14 cellular contexts compared by ENCODE assay signal in the genomic region with DNA sequence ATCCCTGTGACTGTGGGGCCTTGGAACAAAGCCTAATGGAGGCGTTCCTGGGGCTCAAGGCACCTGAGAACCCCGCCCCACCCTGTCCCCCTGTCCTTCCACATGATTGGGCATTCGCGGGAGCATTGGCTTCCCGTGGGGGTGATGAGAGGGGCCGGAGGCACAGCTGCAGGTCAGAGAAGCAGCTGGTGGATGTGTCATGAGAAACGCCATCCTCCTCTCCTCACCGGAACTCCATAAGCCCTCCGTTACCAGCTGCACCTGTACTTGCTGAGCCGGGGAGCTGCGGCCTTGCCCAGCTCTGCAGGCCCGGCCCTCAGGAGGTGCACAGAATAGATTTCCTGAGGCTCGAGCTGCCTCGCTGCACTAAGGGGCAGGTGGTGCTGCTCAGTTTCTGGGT. TPM values are rescaled to one million over a fixed set of nuclear protein-coding genes. Genes with fewer than 3 reads are reported as not detected.
DNase-seq lines count a peak whose midpoint lies in the region; ATAC-seq and TF ChIP-seq lines count a peak whose summit lies in the region.
"Had no signal": no experiment of that assay in that cellular context is flagged by ENCODE, and none has a peak within 500 bp of the region (broad histone marks: within the 10 kb centered on the region; RNA-seq: fewer than 3 reads in every experiment).

No MANE protein-coding gene starts in this region.

- peak overlapping the region; percentile 65 for H3K27ac ChIP-seq in fibroblast of lung (ENCODE audit: insufficient read depth, low read length)
- H3K27ac ChIP-seq in psoas muscle = no peak overlapping the region
- H3K27ac ChIP-seq: SJSA1 had no signal

- TF ChIP-seq CTCF in fibroblast of lung (conservative IDR thresholded peaks at IDR 0.05 in 1 of 2, IDR thresholded peaks at IDR 0.05 in 1 of 2; ENCODE audit: low read depth in 1 of 2, low read length in 2 of 2) = no peak
- no peak for TF ChIP-seq CTCF in psoas muscle (IDR thresholded peaks at IDR 0.05)

- no peak overlapping the region for H3K9ac ChIP-seq in fibroblast of lung (ENCODE audit: insufficient read depth, low read length)

- no peak overlapping the region for H2AFZ ChIP-seq in fibroblast of lung (ENCODE audit: low read length)

- H3K4me1 ChIP-seq in fibroblast of lung (ENCODE audit: control insufficient read depth, extremely low read depth, insufficient read depth, low read length) (peaks cover 21% of the 10 kb centered on the region), psoas muscle (peaks cover 26% of the 10 kb centered on the region)

- DNase-seq in AG08396 (ENCODE audit: low spot score) = peak; percentile 8
- peak; percentile 93 to 95 for DNase-seq in SHP77 (lab: John Stamatoyannopoulos, UW)
- DNase-seq in fibroblast of lung (ENCODE audit: low read depth in 2 of 2) = no peak
- DNase-seq in psoas muscle = no peak
- DNase-seq in nucleus accumbens (lab: John Stamatoyannopoulos, UW) = no peak
- DNase-seq: activated CD4-positive, alpha-beta T cell treated with anti-CD3 and anti-CD28 coated beads, Interleukin-2, amount 50 U/mL, for 4 hours; effector CD4-positive, alpha-beta T cell; gastrocnemius medialis; NCI-H82 had no signal

- no peaks in the 10 kb centered on the region for H3K9me3 ChIP-seq in fibroblast of lung (ENCODE audit: control insufficient read depth, insufficient read depth, low read depth, low read length)
- no peaks in the 10 kb centered on the region for H3K9me3 ChIP-seq in psoas muscle
- H3K9me3 ChIP-seq: gastrocnemius medialis, SJSA1 had no signal

- intact Hi-C loops in psoas muscle (cut with DNase I) = no loop called here

- H3K36me3 ChIP-seq in fibroblast of lung (ENCODE audit: control insufficient read depth, insufficient read depth, low read length) (peaks cover 52% of the 10 kb centered on the region), psoas muscle (ENCODE audit: insufficient read depth in 1 of 2, low read depth in 1 of 2) (peaks cover 0 to 76% of the 10 kb centered on the region in 2 donors)

- no peaks in the 10 kb centered on the region for H3K27me3 ChIP-seq in fibroblast of lung (ENCODE audit: control insufficient read depth, insufficient read depth, low read length)
- H3K27me3 ChIP-seq in psoas muscle (ENCODE audit: insufficient read depth in 3 of 3, low read length in 2 of 3) = no peaks in the 10 kb centered on the region
- H3K27me3 ChIP-seq: gastrocnemius medialis, SJSA1 had no signal

- ATAC-seq in psoas muscle (peak in 3 of 4 donors; percentile 15 to 27 (median 24)), GM21367 (IDR thresholded peaks at IDR 0.05; ENCODE audit: unreplicated experiment) (no peak), HG03571 (IDR thresholded peaks at IDR 0.05; ENCODE audit: unreplicated experiment) (no peak), GM19395 (IDR thresholded peaks at IDR 0.05; ENCODE audit: unreplicated experiment) (no peak)
- ATAC-seq: gastrocnemius medialis had no signal

- H4K20me1 ChIP-seq in fibroblast of lung (ENCODE audit: control insufficient read depth, extremely low read depth, insufficient read depth, low read length) = no peaks in the 10 kb centered on the region

- 59 to 64% (median 64%) methylated on average over 14 of the region's 14 CpGs for WGBS in psoas muscle, 3 donors

- no peak overlapping the region for H3K4me2 ChIP-seq in fibroblast of lung (ENCODE audit: extremely low read depth, insufficient read depth, low read length)
- H3K4me2 ChIP-seq: smooth muscle cell had no signal

- H3K79me2 ChIP-seq in fibroblast of lung (ENCODE audit: control insufficient read depth, insufficient read depth, low read length) = peaks cover 79% of the 10 kb centered on the region

- no peak overlapping the region for H3K4me3 ChIP-seq in fibroblast of lung (replicated peaks in 1 of 4; ENCODE audit: control extremely low read depth in 1 of 4, insufficient read depth in 1 of 4, low read depth in 3 of 4, low read length in 4 of 4)
- no peak overlapping the region for H3K4me3 ChIP-seq in psoas muscle
- H3K4me3 ChIP-seq: gastrocnemius medialis, SJSA1, smooth muscle cell had no signal

RNA-seq across cellular contexts. Expression of gene CAPN12, which starts 42.0 kb away (rescaled TPM):
- total RNA-seq in fibroblast of lung (0.26 and 0.50 TPM in 2 replicates), psoas muscle (under 1 TPM; 0.32 to 0.64 (median 0.52) TPM)
- polyA plus RNA-seq in fibroblast of lung (0.07 and 0.20 TPM in 2 replicates), psoas muscle (under 1 TPM; 0.27 to 0.35 (median 0.34) TPM)
- polyA plus RNA-seq in fibroblast of lung (2012) = 0.05 TPM in 1 of 2 replicates, not detected in the other
- polyA minus RNA-seq in fibroblast of lung (ENCODE audit: low replicate concordance) = not detected in 2 replicates
- total RNA-seq: SJSA1 had no signal

RNA-seq across cellular contexts. Expression of gene ACTN4, which starts 54.8 kb away (rescaled TPM):
- total RNA-seq in fibroblast of lung (65.0 and 127 TPM in 2 replicates), psoas muscle (100 to 1,000 TPM in 1 of 4 donors, 10 to 100 TPM in 3; 79.9 to 127 (median 89.2) TPM)
- polyA plus RNA-seq in fibroblast of lung (363 and 683 TPM in 2 replicates), psoas muscle (10 to 100 TPM; 38.3 to 45.2 (median 43.0) TPM)
- 608 and 1,180 TPM in 2 replicates for polyA plus RNA-seq in fibroblast of lung (2012)
- 641 and 1,577 TPM in 2 replicates for polyA minus RNA-seq in fibroblast of lung (ENCODE audit: low replicate concordance)

Comparison
In these comparisons a context has a peak if more than half of its experiments do, and no peak if none do; other contexts are left out.
1. DNase-seq: peak in AG08396 (single experiment) and SHP77 (2 of 2); none in fibroblast of lung (0 of 2), psoas muscle (0 of 2) and nucleus accumbens (0 of 56).
2. ATAC-seq: peak in psoas muscle (3 of 4); none in GM21367 (single experiment), HG03571 (single experiment) and GM19395 (single experiment).